32 cellular contexts compared by ENCODE assay signal in the genomic region with DNA sequence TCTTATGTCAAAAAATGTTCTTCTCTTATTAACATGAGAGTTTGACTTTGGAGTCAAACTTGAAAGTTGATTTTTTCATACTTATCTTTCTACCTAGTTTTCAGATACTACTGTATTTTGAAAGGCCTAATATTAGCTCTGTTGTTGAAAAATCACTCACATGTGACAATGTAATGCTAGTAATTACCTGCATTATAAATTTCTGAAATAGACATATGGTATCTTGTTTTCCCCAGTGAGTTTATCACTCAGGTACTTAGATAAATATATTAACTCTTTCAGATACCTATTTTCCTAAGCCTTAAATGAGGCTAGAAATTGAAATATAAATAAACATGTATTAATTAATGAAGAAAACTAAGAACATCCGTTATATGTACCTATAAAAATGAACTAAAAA.
"Had no signal": no experiment of that assay in that cellular context is flagged by ENCODE, and none has a peak within 500 bp of the region (broad histone marks: within the 10 kb centered on the region; RNA-seq: fewer than 3 reads in every experiment).

No MANE protein-coding gene starts in this region.

- H3K27ac ChIP-seq: KMS-11 had no signal

- H3K9ac ChIP-seq: KMS-11 had no signal

- H3K4me3 ChIP-seq: MG63 had no signal

- H3K36me3 ChIP-seq: MG63 had no signal

- DNase-seq: Karpas-422, Kasumi-1, MG63, MM.1S, MV-4-11, NCI-H1048, NCI-H1092, NCI-H1092 treated with DMSO at 0.1 percent for 48 hours, NCI-H1105, NCI-H1105 treated with DMSO at 0.1 percent for 48 hours, NCI-H1417 treated with DMSO at 0.1 percent for 48 hours, NCI-H1436, NCI-H1436 treated with DMSO at 0.1 percent for 48 hours, NCI-H146, NCI-H1694, NCI-H1694 treated with DMSO at 0.1 percent for 48 hours, NCI-H187, NCI-H187 treated with DMSO at 0.1 percent for 48 hours, NCI-H1930, NCI-H2029, NCI-H2029 treated with DMSO at 0.1 percent for 48 hours, NCI-H2081, NCI-H2081 treated with DMSO at 0.1 percent for 48 hours, NCI-H2107, NCI-H2171, NCI-H2171 treated with DMSO at 0.1 percent for 48 hours, NCI-H2227 treated with DMSO at 0.1 percent for 48 hours, NCI-H226, NCI-H345, NCI-H446, NCI-H510A had no signal

- H3K4me2 ChIP-seq: KMS-11 had no signal

- H3K27me3 ChIP-seq: MG63 had no signal

- H3K9me3 ChIP-seq: MG63 had no signal
